ENCODE assay signal across 22 cellular contexts in the genomic region with DNA sequence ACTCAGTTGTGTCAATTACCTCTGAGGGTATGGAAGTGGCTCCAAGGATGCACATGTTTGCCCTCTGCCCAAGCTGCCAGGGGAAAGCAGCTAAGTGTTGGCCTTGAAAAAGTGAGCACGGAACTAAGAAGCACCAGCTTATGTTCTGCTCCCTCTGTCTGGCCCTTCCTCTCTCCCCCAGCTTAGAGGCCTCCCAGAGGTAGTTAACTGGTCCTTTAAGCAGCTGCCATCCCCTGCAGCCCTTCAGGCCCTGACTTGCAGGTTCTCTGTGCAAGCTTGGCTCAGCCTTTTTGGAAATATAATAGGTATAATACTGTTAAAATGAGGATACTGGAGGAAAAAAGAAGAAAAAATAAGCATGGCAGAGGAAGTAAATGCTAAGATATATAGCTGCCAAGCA.
"Had no signal": no experiment of that assay in that cellular context is flagged by ENCODE, and none has a peak within 500 bp of the region (broad histone marks: within the 10 kb centered on the region; RNA-seq: fewer than 3 reads in every experiment).

No MANE protein-coding gene starts in this region.

- H3K36me3 ChIP-seq: ovary, uterus had no signal

- H3K27me3 ChIP-seq: ascending aorta, esophagus muscularis mucosa, ovary, tibial nerve, uterus had no signal

- H3K27ac ChIP-seq: ascending aorta, esophagus muscularis mucosa, ovary, psoas muscle, skin epidermis, tibial nerve, uterus had no signal

- H3K4me1 Mint-ChIP-seq: activated naive CD4-positive, alpha-beta T cell treated with anti-CD3 and anti-CD28 coated beads, Interleukin-2, amount 50 U/mL, for 24 hours; immature natural killer cell; memory B cell had no signal

- H3K4me3 ChIP-seq: ascending aorta, esophagus muscularis mucosa, ovary, psoas muscle, skin epidermis, tibial nerve, uterus had no signal

- ATAC-seq: activated CD4-positive, CD25-positive, alpha-beta regulatory T cell treated with anti-CD3 and anti-CD28 coated beads, Interleukin-2, amount 50 U/mL, for 24 hours; activated T-cell treated with anti-CD3 and anti-CD28 coated beads, Interleukin-2, amount 50 U/mL, for 72 hours; left ventricle myocardium superior; naive thymus-derived CD4-positive, alpha-beta T cell; psoas muscle; right cardiac atrium; stimulated activated naive CD8-positive, alpha-beta T cell treated with anti-CD3 and anti-CD28 coated beads, Interleukin-15, Interleukin-2, amounts not matched to agents 100 U/mL and 50 U/mL, for 24 hours had no signal

- H3K27me3 Mint-ChIP-seq: activated naive CD4-positive, alpha-beta T cell treated with anti-CD3 and anti-CD28 coated beads, Interleukin-2, amount 50 U/mL, for 24 hours; memory B cell; naive thymus-derived CD4-positive, alpha-beta T cell had no signal

- H3K27ac Mint-ChIP-seq: activated naive CD4-positive, alpha-beta T cell treated with anti-CD3 and anti-CD28 coated beads, Interleukin-2, amount 50 U/mL, for 24 hours; activated T-cell treated with anti-CD3 and anti-CD28 coated beads, Interleukin-2, amount 50 U/mL, for 72 hours; immature natural killer cell; memory B cell had no signal

- DNase-seq: activated CD8-positive, alpha-beta memory T cell treated with anti-CD3 and anti-CD28 coated beads for 24 hours; activated effector memory CD4-positive, alpha-beta T cell treated with anti-CD3 and anti-CD28 coated beads, Interleukin-2, amount 50 U/mL, for 16 hours; activated T-cell treated with anti-CD3 and anti-CD28 coated beads, Interleukin-2, amount 50 U/mL, for 72 hours; cerebellar nuclear complex; cortex of kidney; immature natural killer cell; left ventricle myocardium superior; naive thymus-derived CD4-positive, alpha-beta T cell; ovary; psoas muscle; right cardiac atrium; stimulated activated naive CD8-positive, alpha-beta T cell treated with anti-CD3 and anti-CD28 coated beads, Interleukin-15, Interleukin-2, amounts not matched to agents 100 U/mL and 50 U/mL, for 24 hours; substantia nigra; T1000; uterus had no signal

- H3K9me3 ChIP-seq: ascending aorta, esophagus muscularis mucosa, ovary, psoas muscle, tibial nerve, uterus had no signal

- H3K9me3 Mint-ChIP-seq: activated naive CD4-positive, alpha-beta T cell treated with anti-CD3 and anti-CD28 coated beads, Interleukin-2, amount 50 U/mL, for 24 hours; activated T-cell treated with anti-CD3 and anti-CD28 coated beads, Interleukin-2, amount 50 U/mL, for 72 hours; immature natural killer cell; memory B cell; naive thymus-derived CD4-positive, alpha-beta T cell had no signal

- H3K4me3 Mint-ChIP-seq: activated naive CD4-positive, alpha-beta T cell treated with anti-CD3 and anti-CD28 coated beads, Interleukin-2, amount 50 U/mL, for 24 hours; activated T-cell treated with anti-CD3 and anti-CD28 coated beads, Interleukin-2, amount 50 U/mL, for 72 hours; immature natural killer cell; memory B cell; naive thymus-derived CD4-positive, alpha-beta T cell had no signal

- H3K4me1 ChIP-seq: ascending aorta, esophagus muscularis mucosa, psoas muscle, tibial nerve, uterus had no signal
